ENCODE assay signal across 1 cellular context in genomic region chr17:6642592-6642991, GRCh38.
TF ChIP-seq lines count a peak whose summit lies in the region.

No MANE protein-coding gene starts in this region.

TF ChIP-seq in Ishikawa, 13 proteins besides CTCF, POLR2A, EP300 and RAD21 (continued from another document):
- no peak for TF ChIP-seq REST (IDR thresholded peaks at IDR 0.05; ENCODE audit: low read depth)
TF ChIP-seq in Ishikawa: peak in this region for 1.
